24 cellular contexts compared by ENCODE assay signal in genomic region chr12:25979563-25979962, GRCh38. TPM values are rescaled to one million over a fixed set of nuclear protein-coding genes. Genes with fewer than 3 reads are reported as not detected.
DNase-seq lines count a peak whose midpoint lies in the region; ATAC-seq and TF ChIP-seq lines count a peak whose summit lies in the region.
"Had no signal": no experiment of that assay in that cellular context is flagged by ENCODE, and none has a peak within 500 bp of the region (broad histone marks: within the 10 kb centered on the region; RNA-seq: fewer than 3 reads in every experiment).

No MANE protein-coding gene starts in this region.

- ATAC-seq in GM19397 (IDR thresholded peaks at IDR 0.05; ENCODE audit: unreplicated experiment) = no peak

- no peak for TF ChIP-seq POLR2A in esophagus muscularis mucosa (IDR thresholded peaks at IDR 0.05; ENCODE audit: low read depth)

- peaks cover 2% of the 10 kb centered on the region for H3K9me3 Mint-ChIP-seq in glutamatergic neuron (ENCODE audit: unreplicated experiment)
- H3K9me3 Mint-ChIP-seq in type B pancreatic cell = no peaks in the 10 kb centered on the region
- H3K9me3 Mint-ChIP-seq: activated CD4-positive, alpha-beta memory T cell treated with anti-CD3 and anti-CD28 coated beads, Interleukin-2, amount 10 ng/mL, durations not matched to agents 7 days and 5 days had no signal

- no peaks in the 10 kb centered on the region for H3K36me3 Mint-ChIP-seq in glutamatergic neuron (ENCODE audit: unreplicated experiment)
- H3K36me3 Mint-ChIP-seq in type B pancreatic cell = peaks cover 16% of the 10 kb centered on the region
- H3K36me3 Mint-ChIP-seq: CD8-positive, alpha-beta memory T cell had no signal

- TF ChIP-seq EP300 in esophagus muscularis mucosa (IDR thresholded peaks at IDR 0.05) = no peak

- WGBS in esophagus muscularis mucosa = 100% methylated on average over 2 of the region's 2 CpGs

- H3K36me3 ChIP-seq in esophagus muscularis mucosa = no peaks in the 10 kb centered on the region
- H3K36me3 ChIP-seq: stomach, tibial nerve had no signal

- H3K4me3 Mint-ChIP-seq in glutamatergic neuron (ENCODE audit: unreplicated experiment) (peak overlapping the region; percentile 36), type B pancreatic cell (no peak overlapping the region)
- H3K4me3 Mint-ChIP-seq: activated CD4-positive, alpha-beta memory T cell treated with anti-CD3 and anti-CD28 coated beads, Interleukin-2, amount 10 ng/mL, durations not matched to agents 7 days and 5 days; CD8-positive, alpha-beta memory T cell had no signal

- H3K27me3 Mint-ChIP-seq in glutamatergic neuron (ENCODE audit: unreplicated experiment) (no peaks in the 10 kb centered on the region), type B pancreatic cell (no peaks in the 10 kb centered on the region)

- peaks cover 33 to 89% (median 83%) of the 10 kb centered on the region in 4 donors for H3K4me1 ChIP-seq in esophagus muscularis mucosa

- no peak overlapping the region for H3K4me3 ChIP-seq in esophagus muscularis mucosa
- H3K4me3 ChIP-seq: SK-N-MC, stomach, tibial nerve had no signal

- H3K27ac ChIP-seq in esophagus muscularis mucosa (replicated peaks in 1 of 4) = no peak overlapping the region
- H3K27ac ChIP-seq: RWPE1, SK-N-MC, stomach, tibial nerve had no signal

- peak; percentile 35 for DNase-seq in HCEC 1CT
- DNase-seq in astrocyte of the hippocampus (ENCODE audit: low read depth, low spot score) = peak; percentile 51
- DNase-seq in glutamatergic neuron = no peak
- DNase-seq in type B pancreatic cell (ENCODE audit: extremely low spot score, unreplicated experiment) = no peak
- DNase-seq in NCI-H1092 (lab: John Stamatoyannopoulos, UW) = no peak
- DNase-seq in esophagus muscularis mucosa (ENCODE audit: extremely low spot score) = no peak
- DNase-seq in anterior cingulate cortex (lab: John Stamatoyannopoulos, UW) = no peak
- DNase-seq: activated CD4-positive, alpha-beta memory T cell treated with anti-CD3 and anti-CD28 coated beads, Interleukin-2, amount 10 ng/mL, durations not matched to agents 7 days and 5 days; activated CD4-positive, CD25-positive, alpha-beta regulatory T cell; activated gamma-delta T cell treated with Interleukin-2 at 50 U/mL for 16 hours; AML-193; CD8-positive, alpha-beta memory T cell; DMS79; islet precursor cell; NCI-H1436 treated with DMSO at 0.1 percent for 48 hours; NCI-H2171; NCI-H526; nucleus accumbens; stimulated activated CD4-positive, alpha-beta T cell treated with anti-CD3 and anti-CD28 coated beads, Interleukin-4, amount 100 ng/mL, for 24 hours; stomach had no signal

- H3K9me3 ChIP-seq in esophagus muscularis mucosa = no peaks in the 10 kb centered on the region
- H3K9me3 ChIP-seq: stomach, tibial nerve had no signal

- no peaks in the 10 kb centered on the region for H3K27me3 ChIP-seq in esophagus muscularis mucosa
- H3K27me3 ChIP-seq: stomach, tibial nerve had no signal

- intact Hi-C loops in esophagus muscularis mucosa (cut with DNase I) = no loop called here

- TF ChIP-seq CTCF in glutamatergic neuron (IDR thresholded peaks at IDR 0.05; ENCODE audit: partially characterized antibody, unreplicated experiment) (no peak), type B pancreatic cell (conservative IDR thresholded peaks at IDR 0.05) (no peak), esophagus muscularis mucosa (IDR thresholded peaks at IDR 0.05) (no peak)

- peak overlapping the region; percentile 30 for H3K27ac Mint-ChIP-seq in glutamatergic neuron (ENCODE audit: unreplicated experiment)
- H3K27ac Mint-ChIP-seq in type B pancreatic cell = peak overlapping the region; percentile 17
- H3K27ac Mint-ChIP-seq: activated CD4-positive, alpha-beta memory T cell treated with anti-CD3 and anti-CD28 coated beads, Interleukin-2, amount 10 ng/mL, durations not matched to agents 7 days and 5 days; CD8-positive, alpha-beta memory T cell had no signal

- H3K4me1 Mint-ChIP-seq in glutamatergic neuron (ENCODE audit: low read depth, unreplicated experiment) (peaks cover 18% of the 10 kb centered on the region), type B pancreatic cell (ENCODE audit: unreplicated experiment) (peaks cover 12% of the 10 kb centered on the region)
- H3K4me1 Mint-ChIP-seq: activated CD4-positive, alpha-beta memory T cell treated with anti-CD3 and anti-CD28 coated beads, Interleukin-2, amount 10 ng/mL, durations not matched to agents 7 days and 5 days had no signal

RNA-seq across cellular contexts. Expression of gene RASSF8, which starts 21.1 kb away (rescaled TPM):
- total RNA-seq in glutamatergic neuron (ENCODE audit: unreplicated experiment) (41.3 TPM), type B pancreatic cell (ENCODE audit: low replicate concordance) (46.3 and 65.1 TPM in 2 replicates), esophagus muscularis mucosa (10 to 100 TPM; 56.8 to 81.0 (median 77.3) TPM)

Comparison
In these comparisons a context has a peak if more than half of its experiments do, and no peak if none do; other contexts are left out.
1. DNase-seq: peak in HCEC 1CT (single experiment) and astrocyte of the hippocampus (single experiment); none in glutamatergic neuron (single experiment), type B pancreatic cell (single experiment), NCI-H1092 (single experiment), esophagus muscularis mucosa (single experiment) and anterior cingulate cortex (0 of 58).